ENCODE assay signal across 8 cellular contexts in the genomic region with DNA sequence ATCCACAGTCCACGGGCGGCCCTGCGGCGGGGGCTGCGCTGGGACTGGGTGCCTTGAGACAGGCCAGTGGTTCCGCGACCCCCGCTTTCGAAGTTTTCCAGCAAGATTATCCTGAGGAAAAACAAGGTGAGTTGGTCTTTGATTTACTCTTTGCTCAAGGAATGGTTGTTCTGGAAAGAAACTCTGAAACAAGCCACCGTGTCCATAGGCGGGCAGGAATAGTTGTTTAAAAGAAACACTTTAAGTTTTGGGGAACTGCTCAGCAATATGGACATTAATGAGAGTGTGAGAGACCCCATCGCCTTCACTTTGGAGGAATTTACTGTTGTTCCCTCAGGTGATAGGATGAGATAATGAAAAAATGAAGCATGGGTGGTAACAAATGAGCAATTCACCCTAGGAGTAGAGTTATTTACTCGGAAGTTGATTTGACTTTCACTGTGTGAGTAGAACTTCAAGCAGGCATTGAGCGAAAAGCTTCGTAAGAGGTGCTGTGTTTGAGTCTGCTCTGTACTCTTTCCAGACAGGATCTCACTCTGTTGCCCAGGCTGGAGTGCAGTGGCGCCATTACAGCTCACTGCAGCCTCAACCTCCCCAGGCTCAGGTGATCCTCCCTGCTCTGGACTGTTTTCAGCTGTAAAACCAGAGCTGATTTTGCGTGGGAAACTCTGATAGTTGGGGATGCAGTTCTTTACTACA. TPM values are rescaled to one million over a fixed set of nuclear protein-coding genes. Genes with fewer than 3 reads are reported as not detected.
DNase-seq lines count a peak whose midpoint lies in the region; ATAC-seq and TF ChIP-seq lines count a peak whose summit lies in the region.

No MANE protein-coding gene starts in this region.

- H3K56ac ChIP-seq in mesendoderm (ENCODE audit: low read length) = peak overlapping the region; percentile 92

- H3K36me3 ChIP-seq in colonic mucosa (no peaks in the 10 kb centered on the region), mesendoderm (ENCODE audit: control insufficient read depth, insufficient read depth, low read length) (no peaks in the 10 kb centered on the region), upper lobe of left lung (no peaks in the 10 kb centered on the region)

- H3K23ac ChIP-seq in mesendoderm (ENCODE audit: low read length) = no peak overlapping the region

- no peak overlapping the region for H2AK5ac ChIP-seq in mesendoderm (ENCODE audit: low read length)

- no peaks in the 10 kb centered on the region for H3K79me2 ChIP-seq in mesendoderm (ENCODE audit: control insufficient read depth, insufficient read depth, low read length)

- no CpG with 5 or more reads among the region's 17 CpGs for WGBS in mesendoderm (ENCODE audit: extremely low coverage, insufficient coverage, low lambda C conversion rate)
- WGBS in upper lobe of left lung, 2 donors = 11 to 20% methylated on average over 12 to 16 of the region's 17 CpGs

- no peaks in the 10 kb centered on the region for H3K36me3 Mint-ChIP-seq in activated T-cell treated with anti-CD3 and anti-CD28 coated beads, Interleukin-2, amount 50 U/mL, for 72 hours (ENCODE audit: insufficient read depth in 2 of 2)

- TF ChIP-seq CTCF in colonic mucosa (IDR thresholded peaks at IDR 0.05) (no peak), upper lobe of left lung (IDR thresholded peaks at IDR 0.05) (no peak)

- peaks cover 60% of the 10 kb centered on the region for H3K27me3 Mint-ChIP-seq in activated T-cell treated with anti-CD3 and anti-CD28 coated beads, Interleukin-2, amount 50 U/mL, for 72 hours (ENCODE audit: low read depth)
- peaks cover 64% of the 10 kb centered on the region for H3K27me3 Mint-ChIP-seq in stimulated activated naive CD8-positive, alpha-beta T cell treated with anti-CD3 and anti-CD28 coated beads, Interleukin-15, amount 100 ng/mL, for 72 hours

- no peaks in the 10 kb centered on the region for H3K9me3 Mint-ChIP-seq in activated T-cell treated with anti-CD3 and anti-CD28 coated beads, Interleukin-2, amount 50 U/mL, for 72 hours
- no peaks in the 10 kb centered on the region for H3K9me3 Mint-ChIP-seq in stimulated activated naive CD8-positive, alpha-beta T cell treated with anti-CD3 and anti-CD28 coated beads, Interleukin-15, amount 100 ng/mL, for 72 hours

- H3K27me3 ChIP-seq in colonic mucosa = peaks cover 6% of the 10 kb centered on the region
- H3K27me3 ChIP-seq in mesendoderm (ENCODE audit: insufficient read depth, low read length, poor library complexity) = no peaks in the 10 kb centered on the region
- H3K27me3 ChIP-seq in upper lobe of left lung = peaks cover 0 to 12% (median 4%) of the 10 kb centered on the region in 4 donors

- no peak for TF ChIP-seq POLR2A in upper lobe of left lung (IDR thresholded peaks at IDR 0.05)

- peak overlapping the region; percentile 29 to 64 for H3K4me3 Mint-ChIP-seq in activated T-cell treated with anti-CD3 and anti-CD28 coated beads, Interleukin-2, amount 50 U/mL, for 72 hours
- H3K4me3 Mint-ChIP-seq in stimulated activated naive CD8-positive, alpha-beta T cell treated with anti-CD3 and anti-CD28 coated beads, Interleukin-15, amount 100 ng/mL, for 72 hours = peak overlapping the region in 1 of 2 donors; percentile 50

- H4K5ac ChIP-seq in mesendoderm (ENCODE audit: low read length) = peak overlapping the region; percentile 23

- no peak overlapping the region for H3K4ac ChIP-seq in mesendoderm (ENCODE audit: low read depth, low read length)

- H4K8ac ChIP-seq in mesendoderm (ENCODE audit: low read depth, low read length) = no peak overlapping the region

- H3K4me3 ChIP-seq in colonic mucosa (peak overlapping the region; percentile 62), mesendoderm (ENCODE audit: low read length) (peak overlapping the region; percentile 64), upper lobe of left lung (peak overlapping the region; percentile 43 to 75 (median 72))

- H3K18ac ChIP-seq in mesendoderm (ENCODE audit: low read length) = no peak overlapping the region

- no peak overlapping the region for H3K27ac Mint-ChIP-seq in activated T-cell treated with anti-CD3 and anti-CD28 coated beads, Interleukin-2, amount 50 U/mL, for 72 hours
- H3K27ac Mint-ChIP-seq in stimulated activated naive CD8-positive, alpha-beta T cell treated with anti-CD3 and anti-CD28 coated beads, Interleukin-15, amount 100 ng/mL, for 72 hours = no peak overlapping the region

- H2BK5ac ChIP-seq in mesendoderm (ENCODE audit: low read length) = peak overlapping the region; percentile 14

- H2BK15ac ChIP-seq in mesendoderm (replicated peaks; ENCODE audit: low read depth) = no peak overlapping the region

- H3K9me3 ChIP-seq in colonic mucosa (no peaks in the 10 kb centered on the region), upper lobe of left lung (no peaks in the 10 kb centered on the region)

- H3K4me1 ChIP-seq in colonic mucosa (no peaks in the 10 kb centered on the region), mesendoderm (ENCODE audit: control insufficient read depth, low read depth, low read length) (no peaks in the 10 kb centered on the region), upper lobe of left lung (peaks cover 0 to 18% (median 0%) of the 10 kb centered on the region in 4 donors)

- H2BK120ac ChIP-seq in mesendoderm (ENCODE audit: low read depth, low read length) = no peak overlapping the region

- H3K27ac ChIP-seq in colonic mucosa = peak overlapping the region; percentile 19
- peak overlapping the region; percentile 98 for H3K27ac ChIP-seq in mesendoderm (ENCODE audit: low read depth, low read length)
- peak overlapping the region; percentile 85 to 90 (median 88) for H3K27ac ChIP-seq in upper lobe of left lung

- TF ChIP-seq EP300 in upper lobe of left lung (IDR thresholded peaks at IDR 0.05) = no peak

- no peak for DNase-seq in activated T-cell treated with anti-CD3 and anti-CD28 coated beads, Interleukin-2, amount 50 U/mL, for 72 hours
- DNase-seq in activated T-cell treated with anti-CD3 and anti-CD28 coated beads for 4 hours (no peak), colonic mucosa (peak; percentile 39), mesendoderm (peak; percentile 49), upper lobe of left lung (peak in 1 of 2 donors; percentile 35), COR-L47 (lab: John Stamatoyannopoulos, UW) (no peak)
- DNase-seq in stimulated activated naive CD8-positive, alpha-beta T cell treated with anti-CD3 and anti-CD28 coated beads, Interleukin-15, amount 100 ng/mL, for 72 hours = no peak

- ATAC-seq in activated T-cell treated with anti-CD3 and anti-CD28 coated beads, Interleukin-2, amount 50 U/mL, for 72 hours (replicated peaks in 1 of 2) = no peak
- peak in 1 of 2 donors; percentile 27 for ATAC-seq in upper lobe of left lung (ENCODE audit: low FRiP score in 2 of 2)
- no peak for ATAC-seq in HG03135 (IDR thresholded peaks at IDR 0.05; ENCODE audit: unreplicated experiment)
- no peak for ATAC-seq in stimulated activated naive CD8-positive, alpha-beta T cell treated with anti-CD3 and anti-CD28 coated beads, Interleukin-15, amount 100 ng/mL, for 72 hours

- intact Hi-C loops in colonic mucosa (cut with DNase I) = no loop called here

- peaks cover 5% of the 10 kb centered on the region for H3K4me1 Mint-ChIP-seq in activated T-cell treated with anti-CD3 and anti-CD28 coated beads, Interleukin-2, amount 50 U/mL, for 72 hours (ENCODE audit: low read depth)
- no peaks in the 10 kb centered on the region for H3K4me1 Mint-ChIP-seq in stimulated activated naive CD8-positive, alpha-beta T cell treated with anti-CD3 and anti-CD28 coated beads, Interleukin-15, amount 100 ng/mL, for 72 hours

- H3K79me1 ChIP-seq in mesendoderm (ENCODE audit: low read length) = no peaks in the 10 kb centered on the region

- H3K9ac ChIP-seq in colonic mucosa (ENCODE audit: low read depth in 2 of 2, low read length in 2 of 2) (peak overlapping the region; percentile 63 to 72), mesendoderm (ENCODE audit: low read length) (peak overlapping the region; percentile 80)

- H3K4me2 ChIP-seq in mesendoderm (ENCODE audit: low read length) = peak overlapping the region; percentile 62

RNA-seq across cellular contexts. Expression of a gene that starts 1.1 kb away (rescaled TPM):
- not detected for total RNA-seq in activated T-cell treated with anti-CD3 and anti-CD28 coated beads, Interleukin-2, amount 50 U/mL, for 72 hours
- total RNA-seq in colonic mucosa (1 to 10 TPM; 1.2 to 1.6 TPM), upper lobe of left lung (1 to 10 TPM; 1.3 to 5.7 (median 2.2) TPM)
- polyA plus RNA-seq in mesendoderm (2013, experiment 1 of 2) = 3.0 TPM
- polyA plus RNA-seq in mesendoderm (2013, experiment 2 of 2) = 3.0 TPM

Comparison
In these comparisons a context has a peak if more than half of its experiments do, and no peak if none do; other contexts are left out.
1. DNase-seq: peak in colonic mucosa (single experiment) and mesendoderm (single experiment); none in activated T-cell treated with anti-CD3 and anti-CD28 coated beads, Interleukin-2, amount 50 U/mL, for 72 hours (0 of 2), activated T-cell treated with anti-CD3 and anti-CD28 coated beads for 4 hours (single experiment), COR-L47 (single experiment) and stimulated activated naive CD8-positive, alpha-beta T cell treated with anti-CD3 and anti-CD28 coated beads, Interleukin-15, amount 100 ng/mL, for 72 hours (0 of 2).
2. H3K27ac ChIP-seq: peak in every context shown above with its lines; median percentile 98 in mesendoderm; 88 in upper lobe of left lung; 19 in colonic mucosa.
3. Peak in every context shown above with its lines, with median percentiles within 50 percentile points of each other: H3K4me3 ChIP-seq.